ENCODE assay signal across 22 cellular contexts in genomic region chr5:133343196-133343595, GRCh38.
DNase-seq lines count a peak whose midpoint lies in the region; ATAC-seq and TF ChIP-seq lines count a peak whose summit lies in the region.
"Had no signal": no experiment of that assay in that cellular context is flagged by ENCODE, and none has a peak within 500 bp of the region (broad histone marks: within the 10 kb centered on the region; RNA-seq: fewer than 3 reads in every experiment).

No MANE protein-coding gene starts in this region.

- POLR2A ChIA-PET in GM10248 (lab: Yijun Ruan, JAX) = no interaction called here

- H3K4me3 ChIP-seq in RWPE2 (ENCODE audit: severe bottlenecking) = no peak overlapping the region
- no peak overlapping the region for H3K4me3 ChIP-seq in effector memory CD4-positive, alpha-beta T cell (ENCODE audit: insufficient read depth, low read depth, low read length, poor library complexity, severe bottlenecking)
- H3K4me3 ChIP-seq: BLaER1 had no signal

- no peak overlapping the region for H3K27ac ChIP-seq in RWPE2 (ENCODE audit: poor library complexity, severe bottlenecking)
- no peak overlapping the region for H3K27ac ChIP-seq in effector memory CD4-positive, alpha-beta T cell (ENCODE audit: insufficient read depth, low read length, poor library complexity, severe bottlenecking)
- H3K27ac ChIP-seq: BLaER1, RWPE1 had no signal

- ATAC-seq in Right ventricle myocardium superior (ENCODE audit: poor library complexity) = no peak
- peak; percentile 16; the same call in 1 of the 3 replicates for ATAC-seq in RWPE2 (ENCODE audit: low read depth)
- ATAC-seq in GM18502 (IDR thresholded peaks at IDR 0.05; ENCODE audit: poor library complexity, unreplicated experiment) = no peak
- ATAC-seq: Panc1 had no signal

- H3K9me3 ChIP-seq in RWPE2 (ENCODE audit: severe bottlenecking) = no peaks in the 10 kb centered on the region
- no peaks in the 10 kb centered on the region for H3K9me3 ChIP-seq in effector memory CD4-positive, alpha-beta T cell (ENCODE audit: control insufficient read depth, low read length)
- H3K9me3 ChIP-seq: BLaER1, SK-N-SH had no signal

- no peaks in the 10 kb centered on the region for H3K27me3 ChIP-seq in RWPE2 (ENCODE audit: insufficient read depth, poor library complexity, severe bottlenecking)
- H3K27me3 ChIP-seq in effector memory CD4-positive, alpha-beta T cell (replicated peaks; ENCODE audit: control insufficient read depth, insufficient read depth, low read length, poor library complexity, severe bottlenecking) = no peaks in the 10 kb centered on the region
- H3K27me3 ChIP-seq: BLaER1 had no signal

- H3K36me3 ChIP-seq in RWPE2 (ENCODE audit: low read depth) = no peaks in the 10 kb centered on the region
- no peaks in the 10 kb centered on the region for H3K36me3 ChIP-seq in effector memory CD4-positive, alpha-beta T cell (ENCODE audit: control insufficient read depth, insufficient read depth, low read length)
- H3K36me3 ChIP-seq: BLaER1 had no signal

- intact Hi-C loops in cardiac septum (cut with DNase I) (no loop called here), Right ventricle myocardium superior (cut with DNase I) (no loop called here)

- CTCF ChIA-PET in GM10248 (lab: Yijun Ruan, JAX) = interaction anchor here (1.8 kb wide), 1 partner anchor 11 kb away, joined by 9 read pairs; no protein-coding TSS in a partner anchor

- H3K4me1 ChIP-seq in RWPE2 (ENCODE audit: insufficient read depth, poor library complexity, severe bottlenecking) = no peaks in the 10 kb centered on the region
- H3K4me1 ChIP-seq in effector memory CD4-positive, alpha-beta T cell (ENCODE audit: control insufficient read depth, insufficient read depth, low read length, poor library complexity, severe bottlenecking) = no peaks in the 10 kb centered on the region
- H3K4me1 ChIP-seq: BLaER1 had no signal

- TF ChIP-seq CTCF in RWPE2 (IDR thresholded peaks at IDR 0.05; ENCODE audit: poor library complexity, severe bottlenecking) = no peak
- no peak for TF ChIP-seq CTCF in GM10248 (IDR thresholded peaks at IDR 0.05; ENCODE audit: control extremely low read depth, extremely low read depth, low read depth, missing control alignments)

- DNase-seq in cardiac septum (ENCODE audit: low spot score) (peak; percentile 44), Right ventricle myocardium superior (no peak), RWPE2 (ENCODE audit: low spot score) (no peak), mesenteric fat pad (ENCODE audit: low spot score) (peak; percentile 45), GM10248 (ENCODE audit: extremely low spot score) (no peak)
- DNase-seq in effector memory CD4-positive, alpha-beta T cell = no peak
- DNase-seq: CD4-positive, CD25-positive, alpha-beta regulatory T cell; DMS153; HCEC 1CT; KBM-7; NCI-H1048; NCI-H1436; NCI-H187; NCI-H2081 treated with DMSO at 0.1 percent for 48 hours; NCI-H524; NCI-H82; SK-N-SH; SW 1271 had no signal

Comparison
In these comparisons a context has a peak if more than half of its experiments do, and no peak if none do; other contexts are left out.
1. DNase-seq: peak in cardiac septum (single experiment) and mesenteric fat pad (single experiment); none in Right ventricle myocardium superior (single experiment), RWPE2 (single experiment), effector memory CD4-positive, alpha-beta T cell (0 of 3) and GM10248 (single experiment).